11 cellular contexts compared by ENCODE assay signal in the genomic region with DNA sequence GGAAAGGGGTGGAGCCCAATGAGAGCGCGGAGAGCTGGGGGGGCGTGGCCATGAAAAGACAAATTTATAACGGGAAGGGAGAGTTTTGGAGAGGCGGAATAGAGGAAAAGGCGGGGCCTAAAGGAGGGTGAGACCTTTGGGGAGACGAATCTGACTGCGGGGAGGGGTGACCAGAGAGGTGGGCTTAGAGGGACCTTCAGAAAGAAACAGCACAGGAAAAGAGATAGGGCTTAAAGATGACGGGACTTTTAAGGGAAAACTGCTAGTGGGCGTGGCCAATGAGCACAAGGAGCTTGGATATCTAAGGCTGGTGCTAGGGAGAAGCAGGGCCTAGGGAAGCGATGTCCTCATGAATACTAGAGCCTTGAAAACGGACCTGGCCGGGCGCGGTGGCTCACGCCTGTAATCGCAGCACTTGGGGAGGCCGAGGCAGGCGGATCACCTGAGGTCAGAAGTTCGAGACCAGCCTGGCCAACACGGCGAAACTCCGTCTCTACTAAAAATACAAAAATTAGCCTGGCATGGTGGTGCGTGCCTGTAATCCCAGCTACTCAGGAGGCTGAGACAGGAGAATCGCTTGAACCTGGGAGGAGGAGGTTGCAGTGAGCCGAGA. TPM values are rescaled to one million over a fixed set of nuclear protein-coding genes. Genes with fewer than 3 reads are reported as not detected.
DNase-seq lines count a peak whose midpoint lies in the region; ATAC-seq and TF ChIP-seq lines count a peak whose summit lies in the region.
"Not testable (repeated sequence)": the region's sequence is repeated elsewhere in the genome, so short reads cannot be mapped to it uniquely, and the experiment has no call there.
"Had no signal": no experiment of that assay in that cellular context is flagged by ENCODE, and none has a peak within 500 bp of the region (broad histone marks: within the 10 kb centered on the region; RNA-seq: fewer than 3 reads in every experiment).

No MANE protein-coding gene starts in this region.

- H3K4me3 ChIP-seq in HUES6 (ENCODE audit: low read depth, low read length) (peak overlapping the region; percentile 77), OCI-LY7 (ENCODE audit: low read depth, low read length, poor library complexity, severe bottlenecking) (peak overlapping the region; percentile 65), iPS-15b (ENCODE audit: low read depth, low read length) (peak overlapping the region; percentile 78), neuron (ENCODE audit: low read length) (peak overlapping the region; percentile 72)
- not testable (repeated sequence) for H3K4me3 ChIP-seq in uterus

- POLR2A ChIA-PET in OCI-LY7 (lab: Charles Lee), result interaction anchor here (0.5 to 1.3 kb wide), 2 partner anchors 14 to 71 kb away, joined by 3 read pairs; a partner anchor contains a TSS
- POLR2A ChIA-PET in activated CD8-positive, alpha-beta T cell treated with anti-CD3 and anti-CD28 coated beads for 36 hours (lab: Charles Lee), result interaction anchor here (0.6 to 1.6 kb wide), 5 partner anchors 13 to 537 kb away, joined by 3 to 4 read pairs (median 4); a partner anchor contains a TSS

- DNase-seq in DMS 273 treated with DMSO at 0.1 percent for 48 hours (lab: John Stamatoyannopoulos, UW) (peak; percentile 73), OCI-LY7 (ENCODE audit: low spot score) (peak; percentile 79), uterus (peak; percentile 26 to 34)
- DNase-seq in activated CD8-positive, alpha-beta T cell treated with anti-CD3 and anti-CD28 coated beads for 36 hours, result not testable (repeated sequence)

- H3K27me3 Mint-ChIP-seq in activated CD8-positive, alpha-beta T cell treated with anti-CD3 and anti-CD28 coated beads for 36 hours, result peaks cover 39% of the 10 kb centered on the region

- peak overlapping the region; percentile 65 for H2AFZ ChIP-seq in OCI-LY7 (ENCODE audit: low read length)
- H2AFZ ChIP-seq in neuron (ENCODE audit: low read depth, low read length), result peak overlapping the region; percentile 12

- H3K4me1 Mint-ChIP-seq in activated CD8-positive, alpha-beta T cell treated with anti-CD3 and anti-CD28 coated beads for 36 hours (ENCODE audit: low read depth), result peaks cover 13% of the 10 kb centered on the region

- H3K4me1 ChIP-seq in HUES6 (ENCODE audit: control insufficient read depth, insufficient read depth, low read length) (peaks cover 16% of the 10 kb centered on the region; the same call in 1 of the 2 replicates), OCI-LY7 (ENCODE audit: insufficient read depth, low read length, poor library complexity, severe bottlenecking) (peaks cover 17% of the 10 kb centered on the region), neuron (ENCODE audit: insufficient read depth, low read length) (peaks cover 14% of the 10 kb centered on the region), uterus (peaks cover 0 to 14% of the 10 kb centered on the region in 2 donors)
- not testable (repeated sequence) for H3K4me1 ChIP-seq in iPS-15b (ENCODE audit: control insufficient read depth, insufficient read depth, low read length)

- H3K36me3 ChIP-seq in HUES6 (ENCODE audit: control insufficient read depth, insufficient read depth, low read length); OCI-LY7 (ENCODE audit: insufficient read depth, low read length); iPS-15b (ENCODE audit: control insufficient read depth, insufficient read depth, low read length); uterus: not testable (repeated sequence)
- H3K36me3 ChIP-seq in neuron (ENCODE audit: insufficient read depth, low read length), result peaks cover 31% of the 10 kb centered on the region

- H3K4me3 Mint-ChIP-seq in activated CD8-positive, alpha-beta T cell treated with anti-CD3 and anti-CD28 coated beads for 36 hours, result peak overlapping the region; percentile 67

- not testable (repeated sequence) for H3K9ac ChIP-seq in HUES6 (ENCODE audit: low read length); iPS-15b (ENCODE audit: low read depth, low read length)

- not testable (repeated sequence) for H4K20me1 ChIP-seq in OCI-LY7 (ENCODE audit: insufficient read depth, low read length)

- H3K9me3 Mint-ChIP-seq in activated CD8-positive, alpha-beta T cell treated with anti-CD3 and anti-CD28 coated beads for 36 hours, result not testable (repeated sequence)

- not testable (repeated sequence) for ATAC-seq in activated CD8-positive, alpha-beta T cell treated with anti-CD3 and anti-CD28 coated beads for 36 hours

- intact Hi-C loops in OCI-LY7 (cut with micrococcal nuclease; ENCODE audit: unreplicated experiment); activated CD8-positive, alpha-beta T cell treated with anti-CD3 and anti-CD28 coated beads for 36 hours (cut with micrococcal nuclease); uterus (cut with DNase I; ENCODE audit: low total_unique reads): not testable (repeated sequence)

- H3K79me2 ChIP-seq in OCI-LY7 (ENCODE audit: insufficient read depth, low read depth, low read length), result not testable (repeated sequence)

- BruUV-seq in OCI-LY7 (replicated peaks; lab: Mats Ljungman, UMichigan), result not testable (repeated sequence)

- TF ChIP-seq CTCF in OCI-LY7 (conservative IDR thresholded peaks at IDR 0.05; ENCODE audit: low read length); activated CD8-positive, alpha-beta T cell treated with anti-CD3 and anti-CD28 coated beads for 36 hours (IDR thresholded peaks at IDR 0.05); uterus (IDR thresholded peaks at IDR 0.05): not testable (repeated sequence)

- not testable (repeated sequence) for H3K27ac Mint-ChIP-seq in activated CD8-positive, alpha-beta T cell treated with anti-CD3 and anti-CD28 coated beads for 36 hours

- H3K27ac ChIP-seq in HUES6 (ENCODE audit: low read depth, low read length); OCI-LY7 (ENCODE audit: low read depth, low read length, poor library complexity, severe bottlenecking); uterus: not testable (repeated sequence)
- H3K27ac ChIP-seq in cingulate gyrus (ENCODE audit: low read depth, low read length), result peak overlapping the region; percentile 98

- not testable (repeated sequence) for TF ChIP-seq POLR2A in uterus (IDR thresholded peaks at IDR 0.05)

- H3K9me2 ChIP-seq in OCI-LY7 (ENCODE audit: insufficient read depth, low read length), result not testable (repeated sequence)

- not testable (repeated sequence) for H3K36me3 Mint-ChIP-seq in activated CD8-positive, alpha-beta T cell treated with anti-CD3 and anti-CD28 coated beads for 36 hours (ENCODE audit: low read depth)

- H3K4me2 ChIP-seq in OCI-LY7 (ENCODE audit: low read length), result peak overlapping the region; percentile 83

- not testable (repeated sequence) for H3K9me3 ChIP-seq in HUES6 (ENCODE audit: control insufficient read depth, insufficient read depth, low read depth, low read length); OCI-LY7 (ENCODE audit: low read length); iPS-15b (ENCODE audit: control insufficient read depth, insufficient read depth, low read length); neuron (ENCODE audit: low read length); uterus

- peaks cover 37% of the 10 kb centered on the region for H3K27me3 ChIP-seq in HUES6 (ENCODE audit: control insufficient read depth, insufficient read depth, low read length)
- H3K27me3 ChIP-seq in iPS-15b (ENCODE audit: control insufficient read depth, insufficient read depth, low read length), result peaks cover 15% of the 10 kb centered on the region
- H3K27me3 ChIP-seq in neuron (ENCODE audit: insufficient read depth, low read length); uterus: not testable (repeated sequence)

- CTCF ChIA-PET in OCI-LY7 (lab: Charles Lee; ENCODE audit: unreplicated experiment), result not testable (repeated sequence)
- CTCF ChIA-PET in activated CD8-positive, alpha-beta T cell treated with anti-CD3 and anti-CD28 coated beads for 36 hours (lab: Charles Lee), result interaction anchor here (0.7 to 1.3 kb wide), 3 partner anchors 9 to 176 kb away, joined by 3 to 6 read pairs (median 4); no protein-coding TSS in a partner anchor

RNA-seq across cellular contexts. Expression of a gene that starts 1.9 kb away (rescaled TPM):
- 0.13 TPM in 1 of 2 replicates, not detected in the other for total RNA-seq in OCI-LY7 (2014; rRNA removed; shearing (Covaris generic))
- total RNA-seq in OCI-LY7 (2022) (0.70 and 1.2 TPM in 2 replicates), uterus (10 to 100 TPM in 1 of 4 donors, 1 to 10 TPM in 1, not detected in 2; 6.1 to 16.2 TPM)
- total RNA-seq in activated CD8-positive, alpha-beta T cell treated with anti-CD3 and anti-CD28 coated beads for 36 hours, result 1 to 10 TPM; 2.0 to 2.1 TPM

RNA-seq across cellular contexts. Expression of a gene that starts 13.5 kb away (rescaled TPM):
- total RNA-seq in OCI-LY7 (2014; rRNA removed; shearing (Covaris generic)), result 0.95 and 1.4 TPM in 2 replicates
- 2.0 and 2.2 TPM in 2 replicates for total RNA-seq in OCI-LY7 (2022)
- 1 to 10 TPM; 1.4 TPM for total RNA-seq in activated CD8-positive, alpha-beta T cell treated with anti-CD3 and anti-CD28 coated beads for 36 hours
- 1 to 10 TPM in 1 of 4 donors, under 1 TPM in 1, not detected in 2; 0.55 to 2.8 TPM for total RNA-seq in uterus
- total RNA-seq: pulmonary artery endothelial cell had no signal

RNA-seq across cellular contexts. Expression of a gene that starts 17.9 kb away (rescaled TPM):
- not detected in 2 replicates for total RNA-seq in OCI-LY7 (2014; rRNA removed; shearing (Covaris generic))
- not detected in 2 replicates for total RNA-seq in OCI-LY7 (2022)
- total RNA-seq in activated CD8-positive, alpha-beta T cell treated with anti-CD3 and anti-CD28 coated beads for 36 hours, result not detected
- under 1 TPM in 1 of 4 donors, not detected in 3; 0.14 TPM for total RNA-seq in uterus
- total RNA-seq: NCI-H460, pulmonary artery endothelial cell, upper lobe of left lung had no signal

RNA-seq across cellular contexts. Expression of a gene that starts 30.1 kb away (rescaled TPM):
- 48.6 and 57.4 TPM in 2 replicates for total RNA-seq in OCI-LY7 (2014; rRNA removed; shearing (Covaris generic))
- total RNA-seq in OCI-LY7 (2022), result 40.5 and 42.6 TPM in 2 replicates
- 10 to 100 TPM; 80.8 to 81.2 TPM for total RNA-seq in activated CD8-positive, alpha-beta T cell treated with anti-CD3 and anti-CD28 coated beads for 36 hours
- 10 to 100 TPM in 2 of 4 donors, 1 to 10 TPM in 2; 4.4 to 18.2 (median 9.5) TPM for total RNA-seq in uterus

RNA-seq across cellular contexts. Expression of a gene that starts 32.1 kb away (rescaled TPM):
- total RNA-seq in OCI-LY7 (2014; rRNA removed; shearing (Covaris generic)), result 8.1 and 15.0 TPM in 2 replicates
- total RNA-seq in OCI-LY7 (2022), result 25.2 and 36.0 TPM in 2 replicates
- 10 to 100 TPM; 57.1 to 72.0 TPM for total RNA-seq in activated CD8-positive, alpha-beta T cell treated with anti-CD3 and anti-CD28 coated beads for 36 hours
- total RNA-seq in uterus, result 10 to 100 TPM in 1 of 4 donors, 1 to 10 TPM in 2, not detected in 1; 1.6 to 47.1 (median 4.5) TPM
- total RNA-seq: NCI-H460, pulmonary artery endothelial cell had no signal
